In genomic region chr22:22143448-22143847, GRCh38 we compare ENCODE assay signal across 7 cellular contexts.
"Had no signal": no experiment of that assay in that cellular context is flagged by ENCODE, and none has a peak within 500 bp of the region (broad histone marks: within the 10 kb centered on the region; RNA-seq: fewer than 3 reads in every experiment).

No MANE protein-coding gene starts in this region.

- H3K4me1 ChIP-seq: HAP-1 had no signal

- H3K36me3 ChIP-seq: HAP-1 had no signal

- H3K4me3 ChIP-seq: HAP-1 had no signal

- DNase-seq: GOT3, H7, HFFc6, IMR-90, KBM-7 had no signal

- ATAC-seq: HCT116 had no signal
